Comparison of ENCODE assay signal across 8 cellular contexts in the genomic region with DNA sequence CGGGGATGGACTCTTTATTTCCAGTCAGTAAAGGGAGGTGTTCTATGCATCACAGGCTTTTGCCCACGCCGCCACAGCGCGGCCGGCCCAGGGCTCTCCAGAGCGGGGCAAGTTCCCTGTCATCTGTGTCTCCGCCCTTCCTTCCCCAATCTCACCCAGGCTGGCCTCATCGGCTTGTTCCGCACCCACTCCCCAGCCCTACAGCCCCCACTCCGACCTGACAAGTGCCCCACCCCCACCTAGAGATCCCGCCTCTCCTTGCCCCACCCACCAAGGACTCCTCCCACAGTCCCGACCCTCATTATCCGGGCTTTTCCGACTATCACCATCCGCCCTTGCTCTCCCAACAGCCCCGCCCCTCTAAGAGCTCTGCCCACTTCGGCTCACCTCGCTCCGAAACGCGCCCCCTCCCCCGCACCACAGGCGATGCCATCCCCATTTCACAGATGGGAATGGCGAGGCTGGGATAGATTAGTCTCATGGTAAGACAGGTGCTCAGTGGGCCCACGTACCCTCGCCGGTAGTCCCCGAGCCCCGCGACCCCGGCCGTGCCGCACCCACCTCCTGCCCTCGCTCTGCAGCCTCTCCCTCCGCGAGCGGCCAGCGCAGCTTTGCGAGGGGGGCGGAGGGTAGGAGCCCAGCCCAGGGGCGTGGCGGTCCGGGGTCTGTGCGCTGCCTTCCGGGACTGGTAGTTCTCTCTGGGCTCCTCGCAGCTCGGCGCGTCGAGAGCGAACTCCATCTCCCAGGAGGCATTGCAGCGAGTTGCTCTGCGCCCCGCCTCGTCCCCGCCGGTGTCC. TPM values are rescaled to one million over a fixed set of nuclear protein-coding genes. Genes with fewer than 3 reads are reported as not detected.
DNase-seq lines count a peak whose midpoint lies in the region; ATAC-seq and TF ChIP-seq lines count a peak whose summit lies in the region.

A gene with protein sequence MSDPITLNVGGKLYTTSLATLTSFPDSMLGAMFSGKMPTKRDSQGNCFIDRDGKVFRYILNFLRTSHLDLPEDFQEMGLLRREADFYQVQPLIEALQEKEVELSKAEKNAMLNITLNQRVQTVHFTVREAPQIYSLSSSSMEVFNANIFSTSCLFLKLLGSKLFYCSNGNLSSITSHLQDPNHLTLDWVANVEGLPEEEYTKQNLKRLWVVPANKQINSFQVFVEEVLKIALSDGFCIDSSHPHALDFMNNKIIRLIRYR (minus strand): TSS at position 615 of the 797 bp plus-strand sequence. CDS start 14,072 bp downstream, outside the sequence.

- H2BK120ac ChIP-seq in trophoblast cell (ENCODE audit: insufficient read depth, low read length, poor library complexity), result peak within 1 kb of the TSS; percentile 54

- H3K18ac ChIP-seq in trophoblast cell (ENCODE audit: low read length), result peak within 1 kb of the TSS; percentile 93

- H3K4me1 ChIP-seq in trophoblast cell (ENCODE audit: control insufficient read depth in 1 of 2, insufficient read depth in 2 of 2, low read length in 2 of 2) (peaks cover 32 to 40% of the 10 kb centered on the region in 2 experiments), tibial nerve (peaks cover 0 to 60% (median 16%) of the 10 kb centered on the region in 4 donors)

- H2BK5ac ChIP-seq in trophoblast cell (ENCODE audit: low read depth, low read length, poor library complexity), result peak within 1 kb of the TSS; percentile 59

- H3K14ac ChIP-seq in trophoblast cell (ENCODE audit: low read length), result peak within 1 kb of the TSS; percentile 95

- peak; percentile 79 to 98 for TF ChIP-seq EP300 in tibial nerve (IDR thresholded peaks at IDR 0.05)

- H3K79me2 ChIP-seq in trophoblast cell (ENCODE audit: control insufficient read depth, insufficient read depth, low read length, poor library complexity), result peaks cover 24% of the 10 kb centered on the region

- H3K23ac ChIP-seq in trophoblast cell (ENCODE audit: low read length), result no peak within 1 kb of the TSS

- peak; percentile 35 to 84 for TF ChIP-seq POLR2A in tibial nerve (IDR thresholded peaks at IDR 0.05)

- peaks cover 21% of the 10 kb centered on the region for H3K79me1 ChIP-seq in trophoblast cell (ENCODE audit: low read length)

- peak; percentile 99 for DNase-seq in GM13976 (ENCODE audit: low spot score)
- peak; percentile 87 for DNase-seq in NCI-H1436 treated with DMSO at 0.1 percent for 48 hours (lab: John Stamatoyannopoulos, UW)
- peak; percentile 83 for DNase-seq in T follicular helper cell (ENCODE audit: low read depth)
- DNase-seq in cardiac septum (ENCODE audit: low spot score), result peak; percentile 100
- peak; percentile 98 for DNase-seq in trophoblast cell
- peak; percentile 91 to 94 for DNase-seq in tibial nerve (ENCODE audit: low spot score in 2 of 2)

- 0 to 2% (median 1%) methylated on average over 46 to 58 of the region's 58 CpGs for WGBS in adipose tissue, 3 donors
- WGBS in trophoblast cell (ENCODE audit: extremely low coverage, insufficient coverage, insufficient read length), result no CpG with 5 or more reads among the region's 58 CpGs
- 2% methylated on average over 33 to 46 of the region's 58 CpGs for WGBS in tibial nerve, 2 donors

- H3K27ac ChIP-seq in adipose tissue (ENCODE audit: low read depth, low read length) (peak within 1 kb of the TSS; percentile 0), trophoblast cell (ENCODE audit: low read depth, low read length) (peak within 1 kb of the TSS; percentile 60), tibial nerve (peak within 1 kb of the TSS; percentile 83 to 91 (median 84))

- H3K4ac ChIP-seq in trophoblast cell (ENCODE audit: low read depth, low read length), result peak within 1 kb of the TSS; percentile 72

- H3K9me3 ChIP-seq in trophoblast cell (ENCODE audit: insufficient read depth, low read depth, low read length) (no peaks in the 10 kb centered on the region), tibial nerve (no peaks in the 10 kb centered on the region)

- peak within 1 kb of the TSS; percentile 80 for H2AFZ ChIP-seq in trophoblast cell (ENCODE audit: insufficient read depth, low read length, poor library complexity)

- peaks cover 8 to 9% of the 10 kb centered on the region in 2 experiments for H3K36me3 ChIP-seq in trophoblast cell (ENCODE audit: control insufficient read depth in 1 of 2, insufficient read depth in 2 of 2, low read length in 2 of 2)
- H3K36me3 ChIP-seq in tibial nerve, result peaks cover 0 to under 1% (median 0%) of the 10 kb centered on the region in 3 donors

- peak within 1 kb of the TSS; percentile 83 for H4K8ac ChIP-seq in trophoblast cell (ENCODE audit: low read depth, low read length)

- no peaks in the 10 kb centered on the region for H3K27me3 ChIP-seq in trophoblast cell (ENCODE audit: insufficient read depth, low read length)
- H3K27me3 ChIP-seq in tibial nerve, result no peaks in the 10 kb centered on the region

- H4K12ac ChIP-seq in trophoblast cell (ENCODE audit: low read depth, low read length), result peak within 1 kb of the TSS; percentile 93

- peak within 1 kb of the TSS; percentile 94 for H2AK5ac ChIP-seq in trophoblast cell (ENCODE audit: low read length)

- peak within 1 kb of the TSS; percentile 82 for H3K4me2 ChIP-seq in trophoblast cell (ENCODE audit: low read length)

- in situ Hi-C loops in GM13976 (cut with MboI; ENCODE audit: low sequenced_read_pairs, unreplicated experiment), result no loop called here

- intact Hi-C loops in cardiac septum (cut with DNase I), result loop anchor here (5.0 kb wide), 1 partner anchor 46 kb away; no protein-coding TSS in a partner anchor

- ATAC-seq in HG02852 (IDR thresholded peaks at IDR 0.05; ENCODE audit: unreplicated experiment), result peak; percentile 94

- TF ChIP-seq CTCF in GM13976 (IDR thresholded peaks at IDR 0.05; ENCODE audit: borderline replicate concordance, control extremely low read depth, extremely low read depth, insufficient read depth, missing control alignments) (no peak), tibial nerve (IDR thresholded peaks at IDR 0.05) (peak in 2 of 5 experiments; percentile 18 to 22)

- H3K4me3 ChIP-seq in trophoblast cell (ENCODE audit: low read depth, low read length), result peak within 1 kb of the TSS; percentile 90
- peak within 1 kb of the TSS; percentile 58 to 95 (median 82) for H3K4me3 ChIP-seq in tibial nerve

- H2BK12ac ChIP-seq in trophoblast cell (ENCODE audit: low read length), result peak within 1 kb of the TSS; percentile 51

- H3K9ac ChIP-seq in trophoblast cell (ENCODE audit: low read length), result peak within 1 kb of the TSS; percentile 64

- H4K91ac ChIP-seq in trophoblast cell (ENCODE audit: low read depth, low read length), result peak within 1 kb of the TSS; percentile 82

RNA-seq across cellular contexts. Expression of the gene that starts here (rescaled TPM):
- polyA plus RNA-seq in adipose tissue, result 1 to 10 TPM; 2.7 to 8.4 (median 7.6) TPM
- 8.5 TPM for total RNA-seq in cardiac septum
- polyA plus RNA-seq in trophoblast cell (2013), result 14.9 and 15.5 TPM in 2 replicates
- 10 to 100 TPM in 1 of 4 donors, 1 to 10 TPM in 3; 6.6 to 20.4 (median 8.7) TPM for total RNA-seq in tibial nerve

Comparison
In these comparisons a context has a peak if more than half of its experiments do, and no peak if none do; other contexts are left out.
1. Peak in every context shown above with its lines: DNase-seq, ATAC-seq, H3K4me3 ChIP-seq and H3K27ac ChIP-seq.
2. H3K27ac ChIP-seq: peak in every context shown above with its lines; median percentile 84 in tibial nerve; 60 in trophoblast cell; 0 in adipose tissue.